In the genomic region with DNA sequence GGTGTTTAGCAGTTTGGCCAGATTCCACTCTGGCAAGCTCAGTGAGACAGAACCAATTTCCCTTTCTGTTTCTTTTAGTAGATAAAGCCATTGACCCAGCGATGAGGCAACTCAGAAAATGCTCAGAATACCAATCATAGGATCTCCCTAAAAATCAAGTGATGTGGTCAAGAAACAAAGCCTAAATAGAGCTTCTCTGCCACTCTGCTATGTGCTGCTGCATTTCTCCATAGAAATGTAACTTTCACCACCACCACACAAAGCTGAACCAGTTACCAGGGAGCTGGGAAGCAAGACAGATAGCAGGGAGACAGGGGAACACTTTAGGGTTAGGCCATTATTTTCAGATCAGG, we compare ENCODE assay signal across 20 cellular contexts.
DNase-seq lines count a peak whose midpoint lies in the region; ATAC-seq, FAIRE-seq and TF ChIP-seq lines count a peak whose summit lies in the region.
"Had no signal": no experiment of that assay in that cellular context is flagged by ENCODE, and none has a peak within 500 bp of the region (broad histone marks: within the 10 kb centered on the region; RNA-seq: fewer than 3 reads in every experiment).

No MANE protein-coding gene starts in this region.

- peak overlapping the region; percentile 79 for H2AFZ ChIP-seq in H1 (ENCODE audit: low read length)
- H2AFZ ChIP-seq: parathyroid adenoma had no signal

- H3K79me2 ChIP-seq in H1 (ENCODE audit: control insufficient read depth in 1 of 2, insufficient read depth in 2 of 2, low read length in 2 of 2): no peaks in the 10 kb centered on the region
- H3K79me2 ChIP-seq: parathyroid adenoma had no signal

- whole genome bisulfite sequencing in H1 (ENCODE audit: extremely low coverage in 1 of 2, insufficient coverage in 1 of 2, insufficient read length in 1 of 2, insufficient replicate concordance in 2 of 2, low coverage in 1 of 2, low lambda C conversion rate in 2 of 2, missing lambda C conversion rate in 1 of 2), 2 experiments: 92% methylated on average over 1 of the region's 1 CpG; no CpG with 5 or more reads in 1 of the 2 experiments

- H2BK12ac ChIP-seq in H1 (ENCODE audit: low read depth, low read length): no peak overlapping the region

- H3K4me3 Mint-ChIP-seq in nephron: no peak overlapping the region
- H3K4me3 Mint-ChIP-seq: T-helper 1 cell treated with Interleukin-12 subunit alpha and Interleukin-12 subunit beta and Interleukin-4 antibody, amounts not matched to agents 30 μg/mL and 1 μg/mL, for 36 hours had no signal

- TF ChIP-seq CTCF in H1 (IDR thresholded peaks at IDR 0.05; ENCODE audit: control extremely low read depth in 1 of 3, insufficient read depth in 1 of 3, low read depth in 1 of 3, low read length in 3 of 3) (no peak), nephron (IDR thresholded peaks at IDR 0.05; ENCODE audit: unreplicated experiment in 3 of 3) (no peak), A673 (conservative IDR thresholded peaks at IDR 0.05; ENCODE audit: low read depth, low read length) (no peak)

- H3K4me1 Mint-ChIP-seq in nephron: peaks cover 17% of the 10 kb centered on the region

- no peak overlapping the region for H4K91ac ChIP-seq in H1 (replicated peaks; ENCODE audit: insufficient read length, low read length)

- H3K4me3 ChIP-seq in H1 (ENCODE audit: extremely low read depth in 1 of 4, insufficient read depth in 2 of 4, low read depth in 3 of 4, low read length in 4 of 4): no peak overlapping the region
- no peak overlapping the region for H3K4me3 ChIP-seq in A673 (ENCODE audit: low read depth, low read length, poor library complexity, severe bottlenecking)
- H3K4me3 ChIP-seq: A549, Peyer's patch had no signal

- no peak for FAIRE-seq in H1 (lab: Jason Lieb, UNC)
- FAIRE-seq: A549, endometrium had no signal

- H3K9me3 ChIP-seq in H1 (ENCODE audit: insufficient read depth in 2 of 2, low read depth in 1 of 2, low read length in 1 of 2) (no peaks in the 10 kb centered on the region), A673 (ENCODE audit: low read depth, low read length, poor library complexity, severe bottlenecking) (no peaks in the 10 kb centered on the region)
- H3K9me3 ChIP-seq: A549, Peyer's patch had no signal

- H2BK20ac ChIP-seq in H1 (ENCODE audit: low read length): no peak overlapping the region

- TF ChIP-seq EP300 in H1 (IDR thresholded peaks at IDR 0.05; ENCODE audit: borderline replicate concordance in 1 of 2, low read depth in 2 of 2, low read length in 2 of 2): no peak

- H3K36me3 ChIP-seq in H1 (ENCODE audit: control insufficient read depth in 2 of 4, insufficient read depth in 4 of 4, low read length in 3 of 4) (no peaks in the 10 kb centered on the region), A673 (ENCODE audit: insufficient read depth, low read length, poor library complexity, severe bottlenecking) (no peaks in the 10 kb centered on the region)
- H3K36me3 ChIP-seq: Peyer's patch had no signal

- ATAC-seq in HG03457 (IDR thresholded peaks at IDR 0.05; ENCODE audit: unreplicated experiment): no peak
- ATAC-seq: A549 had no signal

- no peak overlapping the region for H3K4ac ChIP-seq in H1 (replicated peaks; ENCODE audit: insufficient read length, low read depth, low read length)

- no peak overlapping the region for H2AK5ac ChIP-seq in H1 (ENCODE audit: low read depth, low read length)

- H2BK15ac ChIP-seq in H1 (ENCODE audit: low read length): no peak overlapping the region

- CTCF ChIA-PET in H1 (lab: Charles Lee; ENCODE audit: partially characterized antibody): interaction anchor here (0.6 to 1.4 kb wide), 5 partner anchors 13 to 347 kb away, joined by 3 to 5 read pairs (median 3); no protein-coding TSS in a partner anchor
- CTCF ChIA-PET in A673 (lab: Charles Lee): no interaction called here
- CTCF ChIA-PET in HEK293T (lab: Yijun Ruan, JAX): no interaction called here

- no peak overlapping the region for H3K23ac ChIP-seq in H1 (ENCODE audit: insufficient read length)

- TF ChIP-seq RAD21 in H1 (IDR thresholded peaks at IDR 0.05 in 1 of 2, conservative IDR thresholded peaks at IDR 0.05 in 1 of 2; ENCODE audit: low read depth in 2 of 2, low read length in 2 of 2): no peak

- no peak overlapping the region for H2BK120ac ChIP-seq in H1 (replicated peaks; ENCODE audit: low read depth, low read length)

- no peak overlapping the region for H4K8ac ChIP-seq in H1 (ENCODE audit: extremely low read depth, insufficient read depth, low read length)

- H3K27me3 Mint-ChIP-seq in nephron (ENCODE audit: low read depth): no peaks in the 10 kb centered on the region

- H3K23me2 ChIP-seq in H1 (ENCODE audit: low read depth, low read length): no peaks in the 10 kb centered on the region

- H4K5ac ChIP-seq in H1 (ENCODE audit: insufficient read length, low read depth, low read length): no peak overlapping the region

- no peaks in the 10 kb centered on the region for H3K36me3 Mint-ChIP-seq in nephron (ENCODE audit: low read depth)

- peaks cover 0 to 7% (median 0%) of the 10 kb centered on the region in 4 experiments; a peak in 1 of 7 replicates for H3K4me1 ChIP-seq in H1 (replicated peaks in 1 of 4; ENCODE audit: control insufficient read depth in 3 of 4, insufficient read depth in 4 of 4, low read length in 3 of 4)
- H3K4me1 ChIP-seq in A673 (ENCODE audit: insufficient read depth, low read length, poor library complexity, severe bottlenecking): no peaks in the 10 kb centered on the region
- H3K4me1 ChIP-seq: parathyroid adenoma, Peyer's patch had no signal

- no peaks in the 10 kb centered on the region for H3K9me3 Mint-ChIP-seq in nephron
- H3K9me3 Mint-ChIP-seq: T-helper 1 cell treated with Interleukin-12 subunit alpha and Interleukin-12 subunit beta and Interleukin-4 antibody, amounts not matched to agents 30 μg/mL and 1 μg/mL, for 36 hours had no signal

- no peak overlapping the region; a peak in 1 of 7 replicates for H3K9ac ChIP-seq in H1 (replicated peaks in 1 of 4; ENCODE audit: extremely low read depth in 1 of 4, low read depth in 3 of 4, low read length in 3 of 4)
- H3K9ac ChIP-seq: parathyroid adenoma had no signal

- H2BK5ac ChIP-seq in H1 (ENCODE audit: low read depth, low read length): no peak overlapping the region

- no peak overlapping the region for H3K14ac ChIP-seq in H1 (ENCODE audit: insufficient read length)

- no peaks in the 10 kb centered on the region for H3K79me1 ChIP-seq in H1 (ENCODE audit: low read depth, low read length)

- H4K20me1 ChIP-seq in H1 (replicated peaks in 1 of 2; ENCODE audit: control insufficient read depth in 1 of 2, insufficient read depth in 2 of 2, low read length in 2 of 2): no peaks in the 10 kb centered on the region

- H3K4me2 ChIP-seq in H1 (ENCODE audit: insufficient read depth in 1 of 2, low read depth in 2 of 2, low read length in 2 of 2): no peak overlapping the region
- H3K4me2 ChIP-seq: A549 had no signal

- no TSS peak for BruUV-seq in A673 (replicated peaks; lab: Mats Ljungman, UMichigan)

- no peak overlapping the region for H3K27ac ChIP-seq in H1 (ENCODE audit: low read depth, low read length)
- no peak overlapping the region for H3K27ac ChIP-seq in A673 (ENCODE audit: low read depth, low read length, poor library complexity, severe bottlenecking)
- H3K27ac ChIP-seq: A549, parathyroid adenoma, Peyer's patch had no signal

- no peak overlapping the region for H3K18ac ChIP-seq in H1 (ENCODE audit: extremely low read depth, low read length)

- H3K56ac ChIP-seq in H1 (replicated peaks; ENCODE audit: insufficient read length, low read depth, low read length): no peak overlapping the region

- TF ChIP-seq POLR2A in H1 (IDR thresholded peaks at IDR 0.05; ENCODE audit: control extremely low read depth in 1 of 2, low read depth in 2 of 2, low read length in 2 of 2): no peak

- DNase-seq in AG08395 (ENCODE audit: low spot score) (peak; percentile 39), RPMI7951 (ENCODE audit: low read depth) (peak; percentile 28), H1 (ENCODE audit: low read depth in 1 of 2, low spot score in 2 of 2) (no peak), NCI-H82 treated with DMSO at 0.1 percent for 48 hours (lab: John Stamatoyannopoulos, UW; ENCODE audit: unreplicated experiment) (no peak), A673 (ENCODE audit: low spot score) (no peak), HEK293T (ENCODE audit: extremely low spot score) (no peak)
- DNase-seq: activated CD4-positive, CD25-positive, alpha-beta regulatory T cell treated with anti-CD3 and anti-CD28 coated beads, Interleukin-2, amount 50 U/mL, for 72 hours; activated naive CD4-positive, alpha-beta T cell treated with Interleukin-2 at 50 U/mL for 16 hours; COR-L47; islet precursor cell; NCI-H2029; NCI-H510A treated with DMSO at 0.1 percent for 48 hours; Peyer's patch; stimulated activated CD4-positive, alpha-beta T cell treated with anti-CD3 and anti-CD28 coated beads, Interleukin-12 subunit alpha, Interleukin-12 subunit beta, amount 100 ng/mL, for 4 hours had no signal

- intact Hi-C loops in A673 (cut with micrococcal nuclease; ENCODE audit: unreplicated experiment): no loop called here

- no peaks in the 10 kb centered on the region for H3K27me3 ChIP-seq in H1 (replicated peaks in 1 of 4; ENCODE audit: control insufficient read depth in 3 of 4, extremely low read depth in 1 of 4, insufficient read depth in 3 of 4, low read length in 3 of 4)
- H3K27me3 ChIP-seq in A673 (replicated peaks; ENCODE audit: insufficient read depth, low read depth, low read length, poor library complexity): no peaks in the 10 kb centered on the region
- H3K27me3 ChIP-seq: Peyer's patch had no signal

- POLR2A ChIA-PET in H1 (lab: Charles Lee; ENCODE audit: partially characterized antibody) (no interaction called here), A673 (lab: Charles Lee; ENCODE audit: low non-redundant PET) (no interaction called here), HEK293T (lab: Yijun Ruan, JAX) (no interaction called here)

- peak overlapping the region; percentile 12 to 64 (median 41) for H3K27ac Mint-ChIP-seq in nephron
- H3K27ac Mint-ChIP-seq: T-helper 1 cell treated with Interleukin-12 subunit alpha and Interleukin-12 subunit beta and Interleukin-4 antibody, amounts not matched to agents 30 μg/mL and 1 μg/mL, for 36 hours had no signal

TF ChIP-seq in HEK293T, 16 proteins besides CTCF, POLR2A, EP300 and RAD21 (continues in another document):
- TF ChIP-seq CTBP1 (IDR thresholded peaks at IDR 0.05; ENCODE audit: borderline replicate concordance) (no peak), ELF4 (IDR thresholded peaks at IDR 0.05) (no peak), HDGF (IDR thresholded peaks at IDR 0.05; ENCODE audit: borderline replicate concordance) (no peak), NFRKB (IDR thresholded peaks at IDR 0.05) (no peak), SUZ12 (IDR thresholded peaks at IDR 0.05) (no peak), SP1 (IDR thresholded peaks at IDR 0.05) (no peak), FOXK2 (IDR thresholded peaks at IDR 0.05) (no peak)
- TF ChIP-seq, protein P1, sequence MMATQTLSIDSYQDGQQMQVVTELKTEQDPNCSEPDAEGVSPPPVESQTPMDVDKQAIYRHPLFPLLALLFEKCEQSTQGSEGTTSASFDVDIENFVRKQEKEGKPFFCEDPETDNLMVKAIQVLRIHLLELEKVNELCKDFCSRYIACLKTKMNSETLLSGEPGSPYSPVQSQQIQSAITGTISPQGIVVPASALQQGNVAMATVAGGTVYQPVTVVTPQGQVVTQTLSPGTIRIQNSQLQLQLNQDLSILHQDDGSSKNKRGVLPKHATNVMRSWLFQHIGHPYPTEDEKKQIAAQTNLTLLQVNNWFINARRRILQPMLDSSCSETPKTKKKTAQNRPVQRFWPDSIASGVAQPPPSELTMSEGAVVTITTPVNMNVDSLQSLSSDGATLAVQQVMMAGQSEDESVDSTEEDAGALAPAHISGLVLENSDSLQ (IDR thresholded peaks at IDR 0.05): no peak

Comparison
In these comparisons a context has a peak if more than half of its experiments do, and no peak if none do; other contexts are left out.
1. DNase-seq: peak in AG08395 (single experiment) and RPMI7951 (single experiment); none in H1 (0 of 2), NCI-H82 treated with DMSO at 0.1 percent for 48 hours (single experiment), A673 (single experiment) and HEK293T (single experiment).